ENCODE assay signal across 1 cellular context in the genomic region with DNA sequence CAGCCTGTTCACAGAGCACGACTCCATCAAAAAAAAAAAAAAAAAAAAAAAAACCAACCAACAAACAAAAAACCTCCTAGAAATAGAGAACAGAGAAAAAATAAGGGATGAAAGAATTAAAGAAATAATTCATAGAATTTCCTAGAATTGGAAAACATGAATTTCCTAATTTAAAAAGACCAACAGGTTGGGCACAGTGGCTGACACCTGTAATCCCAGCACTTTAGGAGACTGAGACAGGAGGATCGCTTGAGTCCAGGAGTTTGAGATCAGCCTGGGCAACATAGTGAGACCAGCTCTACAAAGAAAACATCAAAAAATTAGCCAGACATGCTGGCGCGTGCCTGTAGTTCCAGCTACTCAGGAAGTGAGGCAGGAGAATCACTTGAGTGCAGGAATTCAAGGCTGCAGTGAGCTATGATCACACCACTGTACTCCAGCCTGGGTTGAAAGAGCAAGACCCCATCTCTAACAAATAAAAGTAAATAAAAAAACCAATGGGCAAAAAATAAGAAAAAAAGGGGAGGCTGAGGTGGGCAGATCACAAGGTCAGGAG.
TF ChIP-seq lines count a peak whose summit lies in the region.

No MANE protein-coding gene starts in this region.

TF ChIP-seq in HEK293, 187 proteins besides CTCF, POLR2A, EP300 and RAD21 (continued from another document):
- TF ChIP-seq, protein P1, sequence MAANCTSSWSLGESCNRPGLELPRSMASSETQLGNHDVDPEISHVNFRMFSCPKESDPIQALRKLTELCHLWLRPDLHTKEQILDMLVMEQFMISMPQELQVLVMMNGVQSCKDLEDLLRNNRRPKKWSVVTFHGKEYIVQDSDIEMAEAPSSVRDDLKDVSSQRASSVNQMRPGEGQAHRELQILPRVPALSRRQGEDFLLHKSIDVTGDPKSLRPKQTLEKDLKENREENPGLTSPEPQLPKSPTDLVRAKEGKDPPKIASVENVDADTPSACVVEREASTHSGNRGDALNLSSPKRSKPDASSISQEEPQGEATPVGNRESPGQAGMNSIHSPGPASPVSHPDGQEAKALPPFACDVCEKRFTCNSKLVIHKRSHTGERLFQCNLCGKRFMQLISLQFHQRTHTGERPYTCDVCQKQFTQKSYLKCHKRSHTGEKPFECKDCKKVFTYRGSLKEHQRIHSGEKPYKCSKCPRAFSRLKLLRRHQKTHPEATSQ (tag by site-specific recombination; IDR thresholded peaks at IDR 0.05) = no peak
